9 cellular contexts compared by ENCODE assay signal in the genomic region with DNA sequence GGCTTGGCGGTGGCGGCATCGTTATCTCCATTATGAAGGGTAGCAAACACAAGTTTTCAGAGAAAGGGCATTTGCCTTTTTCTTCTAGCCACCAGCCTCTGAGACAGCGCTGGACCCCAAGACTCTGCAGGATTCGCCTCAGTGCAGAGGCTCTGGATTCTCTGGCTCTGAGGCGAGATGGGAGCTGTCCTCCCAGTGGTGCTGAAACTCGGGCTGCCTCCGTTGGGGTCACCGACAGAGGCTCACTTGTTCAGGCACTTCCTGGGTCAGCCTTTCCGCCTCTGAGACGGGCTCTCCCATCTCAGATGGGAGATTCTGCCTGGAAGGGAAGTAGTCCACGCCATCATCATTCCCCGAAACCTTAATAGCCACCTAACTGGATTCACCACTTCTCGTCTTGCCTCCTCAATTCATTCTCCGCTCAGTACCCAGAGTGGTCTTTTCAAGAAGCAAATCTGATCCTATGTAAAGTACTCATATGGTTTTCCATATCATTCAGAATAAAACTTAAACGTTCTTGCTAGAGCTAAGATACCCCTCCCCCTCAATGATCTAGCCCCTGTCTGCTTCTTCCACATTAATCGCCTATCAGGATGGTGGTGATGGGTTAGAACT.
DNase-seq lines count a peak whose midpoint lies in the region; ATAC-seq lines count a peak whose summit lies in the region.
"Had no signal": no experiment of that assay in that cellular context is flagged by ENCODE, and none has a peak within 500 bp of the region (broad histone marks: within the 10 kb centered on the region; RNA-seq: fewer than 3 reads in every experiment).

No MANE protein-coding gene starts in this region.

- H3K36me3 Mint-ChIP-seq in activated CD4-positive, alpha-beta T cell treated with anti-CD3 and anti-CD28 coated beads, Interleukin-2, amount 10 ng/mL, durations not matched to agents 24 days and 14 days (ENCODE audit: low read depth) = no peaks in the 10 kb centered on the region

- peaks cover 51% of the 10 kb centered on the region for H3K27me3 Mint-ChIP-seq in activated CD4-positive, alpha-beta T cell treated with anti-CD3 and anti-CD28 coated beads, Interleukin-2, amount 10 ng/mL, durations not matched to agents 24 days and 14 days

- intact Hi-C loops in activated CD4-positive, alpha-beta T cell treated with anti-CD3 and anti-CD28 coated beads, Interleukin-2, amount 10 ng/mL, durations not matched to agents 24 days and 14 days (cut with micrococcal nuclease) = no loop called here

- H3K4me3 Mint-ChIP-seq in activated CD4-positive, alpha-beta T cell treated with anti-CD3 and anti-CD28 coated beads, Interleukin-2, amount 10 ng/mL, durations not matched to agents 24 days and 14 days = no peak overlapping the region
- H3K4me3 Mint-ChIP-seq: B cell had no signal

- ATAC-seq in GM21381 (IDR thresholded peaks at IDR 0.05; ENCODE audit: unreplicated experiment) (no peak), HG03025 (IDR thresholded peaks at IDR 0.05; ENCODE audit: low FRiP score, unreplicated experiment) (no peak)

- peak; percentile 88 for DNase-seq in activated CD4-positive, alpha-beta T cell treated with anti-CD3 and anti-CD28 coated beads, Interleukin-2, amount 10 ng/mL, durations not matched to agents 24 days and 14 days
- no peak for DNase-seq in activated CD4-positive, alpha-beta T cell treated with anti-CD3 and anti-CD28 coated beads for 1 hour
- peak; percentile 52 for DNase-seq in UCSD-AML1 (lab: John Stamatoyannopoulos, UW; ENCODE audit: unreplicated experiment)
- peak; percentile 41 for DNase-seq in foreskin melanocyte
- DNase-seq in stimulated activated CD4-positive, alpha-beta T cell treated with anti-CD3 and anti-CD28 coated beads, Interleukin-2, amount 100 ng/mL, for 24 hours = peak; percentile 51 to 53
- DNase-seq in activated CD4-positive, CD25-positive, alpha-beta regulatory T cell treated with anti-CD3 and anti-CD28 coated beads, Interleukin-2, amount 50 U/mL, for 72 hours = no peak

- H3K27ac Mint-ChIP-seq in activated CD4-positive, alpha-beta T cell treated with anti-CD3 and anti-CD28 coated beads, Interleukin-2, amount 10 ng/mL, durations not matched to agents 24 days and 14 days = no peak overlapping the region
- H3K27ac Mint-ChIP-seq: B cell had no signal

- peaks cover 3% of the 10 kb centered on the region for H3K4me1 Mint-ChIP-seq in activated CD4-positive, alpha-beta T cell treated with anti-CD3 and anti-CD28 coated beads, Interleukin-2, amount 10 ng/mL, durations not matched to agents 24 days and 14 days

- no peaks in the 10 kb centered on the region for H3K9me3 Mint-ChIP-seq in activated CD4-positive, alpha-beta T cell treated with anti-CD3 and anti-CD28 coated beads, Interleukin-2, amount 10 ng/mL, durations not matched to agents 24 days and 14 days

Comparison
In these comparisons a context has a peak if more than half of its experiments do, and no peak if none do; other contexts are left out.
1. DNase-seq: peak in activated CD4-positive, alpha-beta T cell treated with anti-CD3 and anti-CD28 coated beads, Interleukin-2, amount 10 ng/mL, durations not matched to agents 24 days and 14 days (single experiment), UCSD-AML1 (single experiment), foreskin melanocyte (single experiment) and stimulated activated CD4-positive, alpha-beta T cell treated with anti-CD3 and anti-CD28 coated beads, Interleukin-2, amount 100 ng/mL, for 24 hours (2 of 2); none in activated CD4-positive, alpha-beta T cell treated with anti-CD3 and anti-CD28 coated beads for 1 hour (single experiment) and activated CD4-positive, CD25-positive, alpha-beta regulatory T cell treated with anti-CD3 and anti-CD28 coated beads, Interleukin-2, amount 50 U/mL, for 72 hours (single experiment).